ENCODE assay signal across 17 cellular contexts in genomic region chr21:15208787-15209186, GRCh38.
"Had no signal": no experiment of that assay in that cellular context is flagged by ENCODE, and none has a peak within 500 bp of the region (broad histone marks: within the 10 kb centered on the region; RNA-seq: fewer than 3 reads in every experiment).

No MANE protein-coding gene starts in this region.

- H3K4me2 ChIP-seq: hepatocyte had no signal

- H3K4me3 ChIP-seq: body of pancreas, hepatocyte, right lobe of liver, skin epidermis, thyroid gland had no signal

- H3K79me2 ChIP-seq: hepatocyte had no signal

- H3K4me1 ChIP-seq: thyroid gland had no signal

- H3K27me3 ChIP-seq: body of pancreas, hepatocyte, right lobe of liver, thyroid gland had no signal

- H3K36me3 ChIP-seq: right lobe of liver, thyroid gland had no signal

- FAIRE-seq: endometrium, frontal cortex had no signal

- H3K9me3 ChIP-seq: body of pancreas, right lobe of liver, thyroid gland had no signal

- DNase-seq: activated CD4-positive, alpha-beta memory T cell treated with anti-CD3 and anti-CD28 coated beads for 36 hours; activated CD4-positive, alpha-beta T cell treated with anti-CD3 and anti-CD28 coated beads for 48 hours; activated effector memory CD4-positive, alpha-beta T cell treated with anti-CD3 and anti-CD28 coated beads, Interleukin-2, amount 50 U/mL, for 16 hours; activated naive CD4-positive, alpha-beta T cell treated with anti-CD3 and anti-CD28 coated beads, Interleukin-2, amount 10 ng/mL, durations not matched to agents 7 days and 5 days; anterior cingulate cortex; body of pancreas; glutamatergic neuron; left ventricle myocardium superior; nucleus accumbens; right lobe of liver; stimulated activated CD4-positive, alpha-beta T cell treated with anti-CD3 and anti-CD28 coated beads, Interleukin-1b, Interleukin-23, amount 100 ng/mL, for 48 hours; substantia nigra; thyroid gland had no signal

- H3K27ac ChIP-seq: body of pancreas, hepatocyte, skin epidermis, thyroid gland had no signal

- H2AFZ ChIP-seq: hepatocyte had no signal
